Comparison of ENCODE assay signal across 8 cellular contexts in the genomic region with DNA sequence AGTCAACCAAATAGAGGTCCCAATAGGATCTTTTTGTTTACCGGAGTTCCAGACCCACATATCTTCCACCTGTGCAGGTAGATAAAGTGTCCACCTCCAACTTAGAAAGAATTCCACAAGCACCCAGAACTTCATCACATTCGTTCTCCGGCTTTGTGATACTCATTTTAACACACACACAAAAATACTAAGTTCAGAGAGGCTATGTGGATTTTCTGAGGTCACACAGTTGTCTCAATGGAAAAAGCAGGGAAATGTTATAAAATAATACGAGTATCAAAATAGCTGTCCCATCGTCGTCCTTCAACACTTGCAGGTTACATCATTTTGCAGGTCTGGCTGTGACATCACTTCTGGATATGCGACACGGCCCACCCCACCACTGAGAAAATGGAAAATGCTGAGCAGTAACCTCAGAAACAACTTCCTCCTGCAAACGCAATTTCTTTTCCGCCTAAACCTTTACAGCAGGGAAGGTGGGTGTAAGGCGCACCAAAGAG.
DNase-seq lines count a peak whose midpoint lies in the region; ATAC-seq lines count a peak whose summit lies in the region.

No MANE protein-coding gene starts in this region.

- peak overlapping the region; percentile 8 to 90 (median 81) for H3K4me3 Mint-ChIP-seq in CD8-positive, alpha-beta memory T cell
- H3K4me3 Mint-ChIP-seq in activated CD8-positive, alpha-beta T cell treated with anti-CD3 and anti-CD28 coated beads, Interleukin-2, amount 10 ng/mL, durations not matched to agents 7 days and 5 days: peak overlapping the region; percentile 58

- POLR2A ChIA-PET in CD8-positive, alpha-beta memory T cell (lab: Charles Lee): no interaction called here
- POLR2A ChIA-PET in activated CD8-positive, alpha-beta T cell treated with anti-CD3 and anti-CD28 coated beads, Interleukin-2, amount 10 ng/mL, durations not matched to agents 7 days and 5 days (lab: Charles Lee): no interaction called here

- H3K4me3 ChIP-seq in CD8-positive, alpha-beta memory T cell (ENCODE audit: low read length): no peak overlapping the region
- H3K4me3 ChIP-seq in skin epidermis: peak overlapping the region; percentile 35 to 53 (median 42)

- no peaks in the 10 kb centered on the region for H3K36me3 Mint-ChIP-seq in CD8-positive, alpha-beta memory T cell
- no peaks in the 10 kb centered on the region for H3K36me3 Mint-ChIP-seq in activated CD8-positive, alpha-beta T cell treated with anti-CD3 and anti-CD28 coated beads, Interleukin-2, amount 10 ng/mL, durations not matched to agents 7 days and 5 days (ENCODE audit: low read depth)

- intact Hi-C loops in left ventricle myocardium superior (cut with micrococcal nuclease): loop anchor here (10.0 kb wide), 1 partner anchor 183 kb away; the partner anchor contains the start of gene SPRED1

- no peak overlapping the region for H3K27ac ChIP-seq in CD8-positive, alpha-beta memory T cell (ENCODE audit: low read depth, low read length)
- peak overlapping the region; percentile 39 to 95 (median 89) for H3K27ac ChIP-seq in skin epidermis

- no peaks in the 10 kb centered on the region for H3K4me1 ChIP-seq in CD8-positive, alpha-beta memory T cell (ENCODE audit: insufficient read depth, low read length)

- peaks cover 4% of the 10 kb centered on the region for H3K27me3 ChIP-seq in CD8-positive, alpha-beta memory T cell (ENCODE audit: insufficient read depth, low read length, poor library complexity, severe bottlenecking)

- H3K27me3 Mint-ChIP-seq in CD8-positive, alpha-beta memory T cell: peaks cover 12 to 45% of the 10 kb centered on the region in 2 donors
- H3K27me3 Mint-ChIP-seq in activated CD8-positive, alpha-beta T cell treated with anti-CD3 and anti-CD28 coated beads, Interleukin-2, amount 10 ng/mL, durations not matched to agents 7 days and 5 days (ENCODE audit: low read depth): peaks cover 69% of the 10 kb centered on the region

- no peaks in the 10 kb centered on the region for H3K9me3 ChIP-seq in CD8-positive, alpha-beta memory T cell (ENCODE audit: low read length)

- CTCF ChIA-PET in CD8-positive, alpha-beta memory T cell (lab: Charles Lee): no interaction called here
- CTCF ChIA-PET in activated CD8-positive, alpha-beta T cell treated with anti-CD3 and anti-CD28 coated beads, Interleukin-2, amount 10 ng/mL, durations not matched to agents 7 days and 5 days (lab: Charles Lee): no interaction called here

- H3K27ac Mint-ChIP-seq in CD8-positive, alpha-beta memory T cell: peak overlapping the region in 6 of 8 donors; percentile 31 to 85 (median 56)
- peak overlapping the region; percentile 68 for H3K27ac Mint-ChIP-seq in activated CD8-positive, alpha-beta T cell treated with anti-CD3 and anti-CD28 coated beads, Interleukin-2, amount 10 ng/mL, durations not matched to agents 7 days and 5 days

- ATAC-seq in HG02840 (IDR thresholded peaks at IDR 0.05; ENCODE audit: low FRiP score, unreplicated experiment) (peak; percentile 5), left ventricle myocardium superior (peak; percentile 11), GM18520 (IDR thresholded peaks at IDR 0.05; ENCODE audit: unreplicated experiment) (no peak)
- peak; percentile 53 for ATAC-seq in activated CD8-positive, alpha-beta T cell treated with anti-CD3 and anti-CD28 coated beads, Interleukin-2, amount 10 ng/mL, durations not matched to agents 7 days and 5 days

- peak in 1 of 5 donors; percentile 51 for DNase-seq in CD8-positive, alpha-beta memory T cell
- DNase-seq in activated CD8-positive, alpha-beta T cell treated with anti-CD3 and anti-CD28 coated beads, Interleukin-2, amount 10 ng/mL, durations not matched to agents 7 days and 5 days: peak; percentile 62
- DNase-seq in left ventricle myocardium superior (no peak), NCI-H524 (lab: John Stamatoyannopoulos, UW) (no peak), NCI-H2107 (lab: John Stamatoyannopoulos, UW) (no peak)

- no peaks in the 10 kb centered on the region for H3K36me3 ChIP-seq in CD8-positive, alpha-beta memory T cell (ENCODE audit: insufficient read depth, low read length)

- peaks cover 21 to 34% (median 27%) of the 10 kb centered on the region in 3 donors for H3K4me1 Mint-ChIP-seq in CD8-positive, alpha-beta memory T cell
- H3K4me1 Mint-ChIP-seq in activated CD8-positive, alpha-beta T cell treated with anti-CD3 and anti-CD28 coated beads, Interleukin-2, amount 10 ng/mL, durations not matched to agents 7 days and 5 days (ENCODE audit: low read depth): peaks cover 33% of the 10 kb centered on the region

- no peaks in the 10 kb centered on the region for H3K9me3 Mint-ChIP-seq in CD8-positive, alpha-beta memory T cell
- no peaks in the 10 kb centered on the region for H3K9me3 Mint-ChIP-seq in activated CD8-positive, alpha-beta T cell treated with anti-CD3 and anti-CD28 coated beads, Interleukin-2, amount 10 ng/mL, durations not matched to agents 7 days and 5 days (ENCODE audit: insufficient read depth)
